Comparison of ENCODE assay signal across 8 cellular contexts in genomic region chr17:7023576-7024401, GRCh38. TPM values are rescaled to one million over a fixed set of nuclear protein-coding genes. Genes with fewer than 3 reads are reported as not detected.
DNase-seq lines count a peak whose midpoint lies in the region; ATAC-seq and TF ChIP-seq lines count a peak whose summit lies in the region.

No MANE protein-coding gene starts in this region.

- H3K4me1 Mint-ChIP-seq in activated T-helper 2 cell treated with anti-CD3 and anti-CD28 coated beads, Interferon-gamma antibody, Interleukin-2, Interleukin-4, amounts not matched to agents 10 μg/mL and 5 μg/mL and 100 μg/mL, durations not matched to agents 14 hours and 24 hours and 36 hours (ENCODE audit: low read depth): peaks cover 35% of the 10 kb centered on the region
- H3K4me1 Mint-ChIP-seq in naive thymus-derived CD4-positive, alpha-beta T cell: peaks cover 16 to 53% (median 29%) of the 10 kb centered on the region in 7 donors

- peak overlapping the region; percentile 65 for H3K4me3 Mint-ChIP-seq in activated T-helper 2 cell treated with anti-CD3 and anti-CD28 coated beads, Interferon-gamma antibody, Interleukin-2, Interleukin-4, amounts not matched to agents 10 μg/mL and 5 μg/mL and 100 μg/mL, durations not matched to agents 14 hours and 24 hours and 36 hours (ENCODE audit: low read depth)
- H3K4me3 Mint-ChIP-seq in naive thymus-derived CD4-positive, alpha-beta T cell: peak overlapping the region; percentile 73 to 84 (median 80)

- H3K36me3 Mint-ChIP-seq in activated T-helper 2 cell treated with anti-CD3 and anti-CD28 coated beads, Interferon-gamma antibody, Interleukin-2, Interleukin-4, amounts not matched to agents 10 μg/mL and 5 μg/mL and 100 μg/mL, durations not matched to agents 14 hours and 24 hours and 36 hours (ENCODE audit: low read depth): no peaks in the 10 kb centered on the region
- H3K36me3 Mint-ChIP-seq in naive thymus-derived CD4-positive, alpha-beta T cell: peaks cover 0 to 2% (median 0%) of the 10 kb centered on the region in 5 donors

- H3K9me3 Mint-ChIP-seq in activated T-helper 2 cell treated with anti-CD3 and anti-CD28 coated beads, Interferon-gamma antibody, Interleukin-2, Interleukin-4, amounts not matched to agents 10 μg/mL and 5 μg/mL and 100 μg/mL, durations not matched to agents 14 hours and 24 hours and 36 hours: no peaks in the 10 kb centered on the region
- H3K9me3 Mint-ChIP-seq in naive thymus-derived CD4-positive, alpha-beta T cell: no peaks in the 10 kb centered on the region

- H3K9me3 ChIP-seq in naive thymus-derived CD4-positive, alpha-beta T cell (ENCODE audit: control insufficient read depth in 2 of 3, low read length in 3 of 3): no peaks in the 10 kb centered on the region
- no peaks in the 10 kb centered on the region for H3K9me3 ChIP-seq in SJCRH30 (replicated peaks)

- no peak for TF ChIP-seq CTCF in GM20000 (IDR thresholded peaks at IDR 0.05; ENCODE audit: extremely low read depth, missing control alignments)
- TF ChIP-seq CTCF in fibroblast of the aortic adventitia (IDR thresholded peaks at IDR 0.05; ENCODE audit: insufficient read depth, low read length): no peak

- DNase-seq in GM20000 (ENCODE audit: low spot score) (peak; percentile 94), OCI-M1 (lab: John Stamatoyannopoulos, UW) (peak; percentile 100), fibroblast of the aortic adventitia (ENCODE audit: low read depth) (peak; percentile 77), HPDE6-E6E7 (ENCODE audit: extremely low spot score) (no peak), SJCRH30 (no peak)
- peak; percentile 93 for DNase-seq in activated T-helper 2 cell treated with anti-CD3 and anti-CD28 coated beads, Interferon-gamma antibody, Interleukin-2, Interleukin-4, amounts not matched to agents 10 μg/mL and 5 μg/mL and 100 μg/mL, durations not matched to agents 14 hours and 24 hours and 36 hours (ENCODE audit: low spot score)
- DNase-seq in naive thymus-derived CD4-positive, alpha-beta T cell: peak; percentile 82 to 94 (median 87)
- peak; percentile 93 for DNase-seq in stimulated activated CD8-positive, alpha-beta memory T cell treated with anti-CD3 and anti-CD28 coated beads, Interleukin-7, amount 100 ng/mL, for 24 hours (ENCODE audit: low read depth)

- peak overlapping the region; percentile 13 for H3K4me3 ChIP-seq in fibroblast of the aortic adventitia (ENCODE audit: low read depth, low read length)
- H3K4me3 ChIP-seq in naive thymus-derived CD4-positive, alpha-beta T cell (ENCODE audit: low read length): peak overlapping the region; percentile 14
- H3K4me3 ChIP-seq in SJCRH30: no peak overlapping the region

- ATAC-seq in naive thymus-derived CD4-positive, alpha-beta T cell: peak; percentile 89

- intact Hi-C loops in activated T-helper 2 cell treated with anti-CD3 and anti-CD28 coated beads, Interferon-gamma antibody, Interleukin-2, Interleukin-4, amounts not matched to agents 10 μg/mL and 5 μg/mL and 100 μg/mL, durations not matched to agents 14 hours and 24 hours and 36 hours (cut with micrococcal nuclease): loop anchor here (1.0 kb wide), 1 partner anchor 8 kb away; no protein-coding TSS in a partner anchor
- intact Hi-C loops in naive thymus-derived CD4-positive, alpha-beta T cell (cut with micrococcal nuclease): loop anchor here (1.0 to 10.0 kb wide), 2 partner anchors 12 to 551 kb away; partner anchors contain the start of gene CD68 (in 1 of the 2)

- peak overlapping the region; percentile 52 for H3K27ac ChIP-seq in naive thymus-derived CD4-positive, alpha-beta T cell (ENCODE audit: low read depth, low read length)
- H3K27ac ChIP-seq in SJCRH30: no peak overlapping the region

- H3K4me1 ChIP-seq in naive thymus-derived CD4-positive, alpha-beta T cell (ENCODE audit: control insufficient read depth in 2 of 2, insufficient read depth in 2 of 2, low read length in 2 of 2): peaks cover 22% of the 10 kb centered on the region in 2 donors
- H3K4me1 ChIP-seq in SJCRH30: no peaks in the 10 kb centered on the region

- CTCF ChIA-PET in naive thymus-derived CD4-positive, alpha-beta T cell (lab: Charles Lee): interaction anchor here (1.0 to 1.7 kb wide), 3 partner anchors 8 to 12 kb away, joined by 3 to 5 read pairs (median 5); partner anchors contain the start of gene SLC16A13

- H3K27me3 Mint-ChIP-seq in activated T-helper 2 cell treated with anti-CD3 and anti-CD28 coated beads, Interferon-gamma antibody, Interleukin-2, Interleukin-4, amounts not matched to agents 10 μg/mL and 5 μg/mL and 100 μg/mL, durations not matched to agents 14 hours and 24 hours and 36 hours (ENCODE audit: low read depth): no peaks in the 10 kb centered on the region
- no peaks in the 10 kb centered on the region for H3K27me3 Mint-ChIP-seq in naive thymus-derived CD4-positive, alpha-beta T cell

- POLR2A ChIA-PET in naive thymus-derived CD4-positive, alpha-beta T cell (lab: Charles Lee): interaction anchor here (0.9 to 6.2 kb wide), 4 partner anchors 9 to 18 kb away, joined by 3 to 50 read pairs (median 6); partner anchors contain the start of gene SLC16A13

- no peaks in the 10 kb centered on the region for H3K27me3 ChIP-seq in naive thymus-derived CD4-positive, alpha-beta T cell (ENCODE audit: control insufficient read depth in 2 of 2, insufficient read depth in 2 of 2, low read length in 2 of 2)
- H3K27me3 ChIP-seq in SJCRH30: no peaks in the 10 kb centered on the region

- H3K27ac Mint-ChIP-seq in activated T-helper 2 cell treated with anti-CD3 and anti-CD28 coated beads, Interferon-gamma antibody, Interleukin-2, Interleukin-4, amounts not matched to agents 10 μg/mL and 5 μg/mL and 100 μg/mL, durations not matched to agents 14 hours and 24 hours and 36 hours: peak overlapping the region; percentile 65
- peak overlapping the region; percentile 56 to 92 (median 82) for H3K27ac Mint-ChIP-seq in naive thymus-derived CD4-positive, alpha-beta T cell

- no peaks in the 10 kb centered on the region for H3K36me3 ChIP-seq in naive thymus-derived CD4-positive, alpha-beta T cell (ENCODE audit: control insufficient read depth in 2 of 3, insufficient read depth in 3 of 3, low read length in 3 of 3)
- H3K36me3 ChIP-seq in SJCRH30: no peaks in the 10 kb centered on the region

RNA-seq across cellular contexts. Expression of gene BCL6B, which starts 0.9 kb away (rescaled TPM):
- total RNA-seq in activated T-helper 2 cell treated with anti-CD3 and anti-CD28 coated beads, Interferon-gamma antibody, Interleukin-2, Interleukin-4, amounts not matched to agents 10 μg/mL and 5 μg/mL and 100 μg/mL, durations not matched to agents 14 hours and 24 hours and 36 hours: 0.80 and 1.0 TPM in 2 replicates
- total RNA-seq in fibroblast of the aortic adventitia (ENCODE audit: low replicate concordance): 0.41 and 0.45 TPM in 2 replicates
- total RNA-seq in naive thymus-derived CD4-positive, alpha-beta T cell: under 1 TPM in 1 of 5 experiments, not detected in 4; 0.70 TPM
- polyA plus RNA-seq in naive thymus-derived CD4-positive, alpha-beta T cell: not detected
- total RNA-seq in SJCRH30 (2014; rRNA removed; shearing (Covaris generic)): 0.02 TPM in 1 of 2 replicates, not detected in the other

RNA-seq across cellular contexts. Expression of gene RNASEK, which starts 11.4 kb away (rescaled TPM):
- total RNA-seq in activated T-helper 2 cell treated with anti-CD3 and anti-CD28 coated beads, Interferon-gamma antibody, Interleukin-2, Interleukin-4, amounts not matched to agents 10 μg/mL and 5 μg/mL and 100 μg/mL, durations not matched to agents 14 hours and 24 hours and 36 hours: 150 and 154 TPM in 2 replicates
- 9.3 and 90.7 TPM in 2 replicates for total RNA-seq in fibroblast of the aortic adventitia (ENCODE audit: low replicate concordance)
- total RNA-seq in naive thymus-derived CD4-positive, alpha-beta T cell: 100 to 1,000 TPM; 107 to 184 (median 140) TPM
- 100 to 1,000 TPM; 539 to 628 TPM for polyA plus RNA-seq in naive thymus-derived CD4-positive, alpha-beta T cell
- 97.2 and 103 TPM in 2 replicates for total RNA-seq in SJCRH30 (2014; rRNA removed; shearing (Covaris generic))

RNA-seq across cellular contexts. Expression of gene SLC16A13, which starts 12.0 kb away (rescaled TPM):
- 15.8 and 17.4 TPM in 2 replicates for total RNA-seq in activated T-helper 2 cell treated with anti-CD3 and anti-CD28 coated beads, Interferon-gamma antibody, Interleukin-2, Interleukin-4, amounts not matched to agents 10 μg/mL and 5 μg/mL and 100 μg/mL, durations not matched to agents 14 hours and 24 hours and 36 hours
- 0.72 and 3.1 TPM in 2 replicates for total RNA-seq in fibroblast of the aortic adventitia (ENCODE audit: low replicate concordance)
- total RNA-seq in naive thymus-derived CD4-positive, alpha-beta T cell: 10 to 100 TPM in 3 of 5 experiments, 1 to 10 TPM in 2; 3.4 to 20.9 (median 15.0) TPM
- 1 to 10 TPM; 1.8 to 3.5 TPM for polyA plus RNA-seq in naive thymus-derived CD4-positive, alpha-beta T cell
- 0.23 and 0.47 TPM in 2 replicates for total RNA-seq in SJCRH30 (2014; rRNA removed; shearing (Covaris generic))

RNA-seq across cellular contexts. Expression of gene SLC16A11, which starts 20.1 kb away (rescaled TPM):
- total RNA-seq in activated T-helper 2 cell treated with anti-CD3 and anti-CD28 coated beads, Interferon-gamma antibody, Interleukin-2, Interleukin-4, amounts not matched to agents 10 μg/mL and 5 μg/mL and 100 μg/mL, durations not matched to agents 14 hours and 24 hours and 36 hours: 0.37 and 0.46 TPM in 2 replicates
- 0.27 and 2.4 TPM in 2 replicates for total RNA-seq in fibroblast of the aortic adventitia (ENCODE audit: low replicate concordance)
- total RNA-seq in naive thymus-derived CD4-positive, alpha-beta T cell: 1 to 10 TPM in 3 of 5 experiments, under 1 TPM in 2; 0.24 to 1.7 (median 1.4) TPM
- 1 to 10 TPM; 1.1 TPM for polyA plus RNA-seq in naive thymus-derived CD4-positive, alpha-beta T cell
- total RNA-seq in SJCRH30 (2014; rRNA removed; shearing (Covaris generic)): not detected in 2 replicates

RNA-seq across cellular contexts. Expression of gene ALOX12, which starts 27.9 kb away (rescaled TPM):
- total RNA-seq in activated T-helper 2 cell treated with anti-CD3 and anti-CD28 coated beads, Interferon-gamma antibody, Interleukin-2, Interleukin-4, amounts not matched to agents 10 μg/mL and 5 μg/mL and 100 μg/mL, durations not matched to agents 14 hours and 24 hours and 36 hours: not detected in 2 replicates
- total RNA-seq in fibroblast of the aortic adventitia (ENCODE audit: low replicate concordance): 0.65 TPM in 1 of 2 replicates, not detected in the other
- total RNA-seq in naive thymus-derived CD4-positive, alpha-beta T cell: 1 to 10 TPM in 1 of 5 experiments, not detected in 4; 1.0 TPM
- under 1 TPM; 0.08 to 0.48 TPM for polyA plus RNA-seq in naive thymus-derived CD4-positive, alpha-beta T cell
- total RNA-seq in SJCRH30 (2014; rRNA removed; shearing (Covaris generic)): not detected in 2 replicates

Comparison
In these comparisons a context has a peak if more than half of its experiments do, and no peak if none do; other contexts are left out.
1. DNase-seq: peak in GM20000 (single experiment), OCI-M1 (single experiment), activated T-helper 2 cell treated with anti-CD3 and anti-CD28 coated beads, Interferon-gamma antibody, Interleukin-2, Interleukin-4, amounts not matched to agents 10 μg/mL and 5 μg/mL and 100 μg/mL, durations not matched to agents 14 hours and 24 hours and 36 hours (single experiment), fibroblast of the aortic adventitia (single experiment), naive thymus-derived CD4-positive, alpha-beta T cell (9 of 9) and stimulated activated CD8-positive, alpha-beta memory T cell treated with anti-CD3 and anti-CD28 coated beads, Interleukin-7, amount 100 ng/mL, for 24 hours (single experiment); none in HPDE6-E6E7 (single experiment) and SJCRH30 (0 of 2).